1 cellular context compared by ENCODE assay signal in genomic region chr12:124904306-124905098, GRCh38.
TF ChIP-seq lines count a peak whose summit lies in the region.

No MANE protein-coding gene starts in this region.

TF ChIP-seq in HepG2, 621 proteins besides CTCF, POLR2A, EP300 and RAD21 (continued from another document and continues in another):
- TF ChIP-seq ZBTB40 (IDR thresholded peaks at IDR 0.05) (no peak), ZBTB40 (CRISPR knock-in tag; IDR thresholded peaks at IDR 0.05) (peak; percentile 37; the same call in 1 of the 2 replicates), ZBED4 (CRISPR knock-in tag; IDR thresholded peaks at IDR 0.05; ENCODE audit: borderline replicate concordance) (0 out of 2 replicates have a peak, but pooled peaks have one; percentile 33), SP5 (CRISPR knock-in tag; IDR thresholded peaks at IDR 0.05; ENCODE audit: borderline replicate concordance, low read depth) (peak; percentile 87), KAT2B (IDR thresholded peaks at IDR 0.05; ENCODE audit: borderline replicate concordance, low read depth, low read length) (no peak), ZNF597 (CRISPR knock-in tag; IDR thresholded peaks at IDR 0.05) (no peak), FOSL2 (CRISPR knock-in tag; IDR thresholded peaks at IDR 0.05) (peak; percentile 98), CSRNP1 (CRISPR knock-in tag; IDR thresholded peaks at IDR 0.05) (no peak), REPIN1 (CRISPR knock-in tag; IDR thresholded peaks at IDR 0.05; ENCODE audit: borderline replicate concordance, low read depth) (peak; percentile 50; the same call in 1 of the 2 replicates), ZNF235 (CRISPR knock-in tag; IDR thresholded peaks at IDR 0.05; ENCODE audit: borderline replicate concordance) (no peak), SCMH1 (CRISPR knock-in tag; IDR thresholded peaks at IDR 0.05; ENCODE audit: borderline replicate concordance) (no peak), PCBP2 (optimal IDR thresholded peaks at IDR 0.05; ENCODE audit: low read depth, low read length, poor library complexity, severe bottlenecking) (no peak), BRCA1 (CRISPR knock-in tag; IDR thresholded peaks at IDR 0.05) (peak; percentile 83; the same call in 1 of the 2 replicates), LCORL (IDR thresholded peaks at IDR 0.05) (no peak), LCORL (CRISPR knock-in tag; IDR thresholded peaks at IDR 0.05) (peak; percentile 51; the same call in 1 of the 2 replicates), AKAP8 (CRISPR knock-in tag; IDR thresholded peaks at IDR 0.05) (no peak), ZBTB7B (CRISPR knock-in tag; IDR thresholded peaks at IDR 0.05) (0 out of 2 replicates have a peak, but pooled peaks have one; percentile 63), ZNF354B (CRISPR knock-in tag; IDR thresholded peaks at IDR 0.05) (no peak), ZNF160 (CRISPR knock-in tag; IDR thresholded peaks at IDR 0.05) (no peak), HOXA5 (CRISPR knock-in tag; IDR thresholded peaks at IDR 0.05) (no peak), BCLAF1 (IDR thresholded peaks at IDR 0.05) (no peak), NAIF1 (CRISPR knock-in tag; IDR thresholded peaks at IDR 0.05; ENCODE audit: borderline replicate concordance) (no peak), SP1 (IDR thresholded peaks at IDR 0.05) (no peak), SP1 (CRISPR knock-in tag; IDR thresholded peaks at IDR 0.05) (no peak), PRDM10 (CRISPR knock-in tag; IDR thresholded peaks at IDR 0.05; ENCODE audit: low read depth) (0 out of 2 replicates have a peak, but pooled peaks have one; percentile 41), ZNF790 (CRISPR knock-in tag; IDR thresholded peaks at IDR 0.05; ENCODE audit: borderline replicate concordance) (no peak), ZNF776 (CRISPR knock-in tag; IDR thresholded peaks at IDR 0.05) (no peak), ZNF263 (CRISPR knock-in tag; IDR thresholded peaks at IDR 0.05) (peak; percentile 51; the same call in 1 of the 2 replicates), AGO1 (IDR thresholded peaks at IDR 0.05; ENCODE audit: low read depth, low read length, poor library complexity, severe bottlenecking) (no peak), ZNF431 (CRISPR knock-in tag; IDR thresholded peaks at IDR 0.05; ENCODE audit: borderline replicate concordance, low read depth) (peak; percentile 81), POGK (CRISPR knock-in tag; conservative IDR thresholded peaks at IDR 0.05) (0 out of 2 replicates have a peak, but pooled peaks have one; percentile 27), CBFB (CRISPR knock-in tag; IDR thresholded peaks at IDR 0.05) (no peak), ZFX (CRISPR knock-in tag; IDR thresholded peaks at IDR 0.05; ENCODE audit: low read depth) (peak; percentile 28; the same call in 1 of the 2 replicates)
